2 cellular contexts compared by ENCODE assay signal in the genomic region with DNA sequence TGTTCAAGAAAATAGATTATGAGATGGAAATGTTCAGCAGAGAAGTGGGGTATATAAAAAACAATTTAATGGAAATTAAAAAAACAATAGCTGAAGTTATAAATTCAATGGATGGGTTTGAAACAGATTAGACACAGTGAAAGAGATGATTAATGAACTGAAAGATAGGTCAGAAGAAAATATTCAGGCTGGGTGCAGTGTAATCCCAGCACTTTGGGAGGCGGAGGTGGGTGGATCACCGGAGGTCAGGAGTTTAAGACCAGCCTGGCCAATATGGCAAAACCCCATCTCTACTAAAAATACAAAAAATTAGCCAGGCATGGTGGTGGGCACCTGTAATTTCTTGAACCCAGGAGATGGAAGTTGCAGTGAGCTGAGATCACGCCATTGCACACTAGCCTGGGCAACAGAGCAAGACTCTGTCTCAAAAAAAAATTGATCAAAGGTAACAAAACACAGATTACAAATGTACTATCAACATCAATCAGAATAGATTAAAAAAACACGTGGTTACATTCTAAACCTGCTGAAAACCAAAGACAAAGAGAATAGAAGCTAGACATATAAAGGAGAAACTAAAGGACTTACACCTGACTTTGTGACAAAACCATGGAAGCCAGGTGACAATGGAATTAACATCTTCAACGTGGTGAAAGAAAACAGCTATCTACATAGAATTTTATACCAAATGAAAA.
A peak's percentile ranks its signal among the peaks of the same experiment; 100 is the strongest.
TF ChIP-seq lines count a peak whose summit lies in the region.

No MANE protein-coding gene starts in this region.

TF ChIP-seq in HepG2, 621 proteins besides CTCF, POLR2A, EP300 and RAD21:
- no peak for TF ChIP-seq KLF13 (CRISPR knock-in tag; IDR thresholded peaks at IDR 0.05)
- TF ChIP-seq ZNF317 (CRISPR knock-in tag; IDR thresholded peaks at IDR 0.05): peak; percentile 100

TF ChIP-seq in WTC11, 78 proteins besides CTCF, POLR2A, EP300 and RAD21:
- TF ChIP-seq ZNF317 (CRISPR knock-in tag; IDR thresholded peaks at IDR 0.05; ENCODE audit: borderline replicate concordance, low read depth) (peak; percentile 93), RORB (CRISPR knock-in tag; IDR thresholded peaks at IDR 0.05) (no peak), ESRRA (CRISPR knock-in tag; IDR thresholded peaks at IDR 0.05; ENCODE audit: borderline replicate concordance) (no peak)
